In genomic region chr5:32241034-32241783, GRCh38 we compare ENCODE assay signal across 15 cellular contexts.
DNase-seq lines count a peak whose midpoint lies in the region; ATAC-seq and TF ChIP-seq lines count a peak whose summit lies in the region.
"Had no signal": no experiment of that assay in that cellular context is flagged by ENCODE, and none has a peak within 500 bp of the region (broad histone marks: within the 10 kb centered on the region; RNA-seq: fewer than 3 reads in every experiment).

No MANE protein-coding gene starts in this region.

- H3K27ac ChIP-seq in BLaER1 treated with 17β-estradiol and CSF1 and Interleukin-3, amounts not matched to agents 10 nM and 100 nM: peak overlapping the region in 3 of 11 experiments; percentile 19 to 36 (median 26); a peak in 4 of 22 replicates

- H3K4me1 Mint-ChIP-seq in endothelial cell (ENCODE audit: unreplicated experiment): no peaks in the 10 kb centered on the region

- peaks cover 4% of the 10 kb centered on the region for H3K27me3 Mint-ChIP-seq in endothelial cell (ENCODE audit: unreplicated experiment)

- H3K9me3 Mint-ChIP-seq in endothelial cell (ENCODE audit: unreplicated experiment): no peaks in the 10 kb centered on the region
- H3K9me3 Mint-ChIP-seq: activated T-cell treated with anti-CD3 and anti-CD28 coated beads, Interleukin-2, amount 50 U/mL, for 4 hours had no signal

- ATAC-seq in GM21390 (IDR thresholded peaks at IDR 0.05; ENCODE audit: unreplicated experiment): peak; percentile 66
- ATAC-seq: activated T-cell treated with anti-CD3 and anti-CD28 coated beads, Interleukin-2, amount 50 U/mL, for 4 hours had no signal

- H3K9ac ChIP-seq in BLaER1 treated with 17β-estradiol and CSF1 and Interleukin-3, amounts not matched to agents 10 nM and 100 nM: no peak overlapping the region
- H3K9ac ChIP-seq in adipocyte (ENCODE audit: low read length): peak overlapping the region; percentile 15

- peaks cover 71 to 100% (median 88%) of the 10 kb centered on the region in 11 experiments for H3K36me3 ChIP-seq in BLaER1 treated with 17β-estradiol and CSF1 and Interleukin-3, amounts not matched to agents 10 nM and 100 nM
- H3K36me3 ChIP-seq in adipocyte (ENCODE audit: control insufficient read depth, insufficient read depth, low read length, severe bottlenecking): peaks cover 51% of the 10 kb centered on the region
- H3K36me3 ChIP-seq: ovary had no signal

- no peak overlapping the region for H3K27ac Mint-ChIP-seq in endothelial cell (ENCODE audit: unreplicated experiment)

- H3K4me3 ChIP-seq in BLaER1 treated with 17β-estradiol and CSF1 and Interleukin-3, amounts not matched to agents 10 nM and 100 nM: no peak overlapping the region
- no peak overlapping the region for H3K4me3 ChIP-seq in adipocyte (ENCODE audit: low read length)
- H3K4me3 ChIP-seq: ovary, smooth muscle cell had no signal

- peaks cover 47% of the 10 kb centered on the region for H3K36me3 Mint-ChIP-seq in endothelial cell (ENCODE audit: low read depth, unreplicated experiment)

- H3K9me3 ChIP-seq in BLaER1 treated with 17β-estradiol and CSF1 and Interleukin-3, amounts not matched to agents 10 nM and 100 nM (replicated peaks in 1 of 11): peaks cover 5 to 11% (median 6%) of the 10 kb centered on the region in 11 experiments; a peak in 18 of 22 replicates
- no peaks in the 10 kb centered on the region for H3K9me3 ChIP-seq in adipocyte (ENCODE audit: control insufficient read depth, low read length)

- no peak overlapping the region for H3K4me3 Mint-ChIP-seq in endothelial cell (ENCODE audit: unreplicated experiment)
- H3K4me3 Mint-ChIP-seq: activated T-cell treated with anti-CD3 and anti-CD28 coated beads, Interleukin-2, amount 50 U/mL, for 4 hours had no signal

- TF ChIP-seq CTCF in endothelial cell (IDR thresholded peaks at IDR 0.05; ENCODE audit: unreplicated experiment): no peak

- peak overlapping the region; percentile 11 to 74 (median 62); a peak in 21 of 22 replicates for H3K4me2 ChIP-seq in BLaER1 treated with 17β-estradiol and CSF1 and Interleukin-3, amounts not matched to agents 10 nM and 100 nM
- H3K4me2 ChIP-seq: smooth muscle cell had no signal

- peaks cover 23 to 47% (median 37%) of the 10 kb centered on the region in 10 experiments for H3K4me1 ChIP-seq in BLaER1 treated with 17β-estradiol and CSF1 and Interleukin-3, amounts not matched to agents 10 nM and 100 nM
- H3K4me1 ChIP-seq in adipocyte (ENCODE audit: control insufficient read depth, insufficient read depth, low read length): peaks cover 16% of the 10 kb centered on the region

- H3K27me3 ChIP-seq in BLaER1 treated with 17β-estradiol and CSF1 and Interleukin-3, amounts not matched to agents 10 nM and 100 nM: no peaks in the 10 kb centered on the region
- H3K27me3 ChIP-seq in adipocyte (replicated peaks; ENCODE audit: control insufficient read depth, insufficient read depth, low read length): no peaks in the 10 kb centered on the region
- H3K27me3 ChIP-seq: ovary had no signal

- no peaks in the 10 kb centered on the region for H4K20me1 ChIP-seq in BLaER1 treated with 17β-estradiol and CSF1 and Interleukin-3, amounts not matched to agents 10 nM and 100 nM

- DNase-seq in adipocyte (ENCODE audit: low read depth): no peak
- peak; percentile 17 for DNase-seq in medulla oblongata (ENCODE audit: extremely low spot score)
- no peak for DNase-seq in NCI-H1930 (lab: John Stamatoyannopoulos, UW)
- no peak for DNase-seq in AML-193 (lab: John Stamatoyannopoulos, UW)
- no peak for DNase-seq in activated CD4-positive, alpha-beta T cell treated with anti-CD3 and anti-CD28 coated beads for 48 hours
- DNase-seq in endothelial cell (ENCODE audit: low spot score): no peak
- DNase-seq: activated T-cell treated with anti-CD3 and anti-CD28 coated beads, Interleukin-2, amount 50 U/mL, for 4 hours; dermis blood vessel endothelial cell; foreskin fibroblast; NCI-H1105 treated with DMSO at 0.1 percent for 48 hours; NCI-H226; ovary had no signal
